1 cellular context compared by ENCODE assay signal in genomic region chr16:15777533-15778203, GRCh38.
TF ChIP-seq lines count a peak whose summit lies in the region.

No MANE protein-coding gene starts in this region.

TF ChIP-seq in HepG2, 621 proteins besides CTCF, POLR2A, EP300 and RAD21 (continued from another document and continues in another):
- TF ChIP-seq ZNF574 (CRISPR knock-in tag; IDR thresholded peaks at IDR 0.05), result peak; percentile 55; the same call in 1 of the 2 replicates
- no peak for TF ChIP-seq ZNF343 (CRISPR knock-in tag; IDR thresholded peaks at IDR 0.05)
- no peak for TF ChIP-seq GATAD1 (CRISPR knock-in tag; IDR thresholded peaks at IDR 0.05)
- no peak for TF ChIP-seq FOXA1 (IDR thresholded peaks at IDR 0.05)
- TF ChIP-seq FOXA1 (CRISPR knock-in tag; IDR thresholded peaks at IDR 0.05), result no peak
- TF ChIP-seq TFDP2 (CRISPR knock-in tag; IDR thresholded peaks at IDR 0.05), result 0 out of 2 replicates have a peak, but pooled peaks have one; percentile 35
- 0 out of 2 replicates have a peak, but pooled peaks have one; percentile 46 for TF ChIP-seq KDM3A (CRISPR knock-in tag; IDR thresholded peaks at IDR 0.05; ENCODE audit: low read depth)
- TF ChIP-seq FOXJ3 (CRISPR knock-in tag; IDR thresholded peaks at IDR 0.05; ENCODE audit: borderline replicate concordance), result no peak
- no peak for TF ChIP-seq TCF7 (IDR thresholded peaks at IDR 0.05; ENCODE audit: low read depth)
- peak; percentile 43; the same call in 1 of the 2 replicates for TF ChIP-seq HOXA3 (CRISPR knock-in tag; IDR thresholded peaks at IDR 0.05)
- TF ChIP-seq DPF2 (CRISPR knock-in tag; IDR thresholded peaks at IDR 0.05; ENCODE audit: borderline replicate concordance, low read depth), result no peak
- no peak for TF ChIP-seq PLRG1 (conservative IDR thresholded peaks at IDR 0.05)
- TF ChIP-seq IKZF5 (CRISPR knock-in tag; IDR thresholded peaks at IDR 0.05), result no peak
- TF ChIP-seq ZNF629 (CRISPR knock-in tag; conservative IDR thresholded peaks at IDR 0.05), result 0 out of 2 replicates have a peak, but pooled peaks have one; percentile 40
- TF ChIP-seq POLR2AphosphoS5 (IDR thresholded peaks at IDR 0.05; ENCODE audit: low read depth, low read length), result no peak
- TF ChIP-seq XRCC5 (optimal IDR thresholded peaks at IDR 0.05; ENCODE audit: low read length), result peak; percentile 45
- no peak for TF ChIP-seq PHF20 (CRISPR knock-in tag; IDR thresholded peaks at IDR 0.05)
- no peak for TF ChIP-seq FOSL1 (CRISPR knock-in tag; IDR thresholded peaks at IDR 0.05; ENCODE audit: borderline replicate concordance)
- TF ChIP-seq ATF5 (CRISPR knock-in tag; IDR thresholded peaks at IDR 0.05; ENCODE audit: low read depth), result 0 out of 2 replicates have a peak, but pooled peaks have one; percentile 56
- no peak for TF ChIP-seq ZSCAN20 (CRISPR knock-in tag; IDR thresholded peaks at IDR 0.05; ENCODE audit: borderline replicate concordance)
- TF ChIP-seq LRRFIP1 (CRISPR knock-in tag; conservative IDR thresholded peaks at IDR 0.05), result no peak
- TF ChIP-seq POGK (CRISPR knock-in tag; conservative IDR thresholded peaks at IDR 0.05), result 0 out of 2 replicates have a peak, but pooled peaks have one; percentile 35
- 0 out of 2 replicates have a peak, but pooled peaks have one; percentile 2 for TF ChIP-seq TBX2 (CRISPR knock-in tag; IDR thresholded peaks at IDR 0.05; ENCODE audit: borderline replicate concordance)
- TF ChIP-seq TGIF2 (CRISPR knock-in tag; IDR thresholded peaks at IDR 0.05), result peak; percentile 77; the same call in 1 of the 2 replicates
- peak; percentile 50 for TF ChIP-seq HNF1B (CRISPR knock-in tag; IDR thresholded peaks at IDR 0.05)
- TF ChIP-seq ZNF780A (CRISPR knock-in tag; IDR thresholded peaks at IDR 0.05), result no peak
- no peak for TF ChIP-seq ZNF790 (CRISPR knock-in tag; IDR thresholded peaks at IDR 0.05; ENCODE audit: borderline replicate concordance)
- TF ChIP-seq ZNF207 (IDR thresholded peaks at IDR 0.05; ENCODE audit: borderline replicate concordance), result no peak
- TF ChIP-seq PCBP2 (optimal IDR thresholded peaks at IDR 0.05; ENCODE audit: low read depth, low read length, poor library complexity, severe bottlenecking), result no peak
- no peak for TF ChIP-seq ZHX1 (CRISPR knock-in tag; IDR thresholded peaks at IDR 0.05; ENCODE audit: low read depth)
- no peak for TF ChIP-seq THAP9 (CRISPR knock-in tag; IDR thresholded peaks at IDR 0.05; ENCODE audit: borderline replicate concordance)
- no peak for TF ChIP-seq E2F5 (CRISPR knock-in tag; conservative IDR thresholded peaks at IDR 0.05)
- TF ChIP-seq GMEB2 (CRISPR knock-in tag; IDR thresholded peaks at IDR 0.05; ENCODE audit: low read depth), result no peak
- no peak for TF ChIP-seq KDM4B (CRISPR knock-in tag; IDR thresholded peaks at IDR 0.05)
- TF ChIP-seq JARID2 (CRISPR knock-in tag; IDR thresholded peaks at IDR 0.05; ENCODE audit: insufficient replicate concordance), result no peak
- peak; percentile 90 for TF ChIP-seq MYC (CRISPR knock-in tag; IDR thresholded peaks at IDR 0.05; ENCODE audit: borderline replicate concordance)
- 0 out of 2 replicates have a peak, but pooled peaks have one; percentile 22 for TF ChIP-seq ZNF501 (CRISPR knock-in tag; IDR thresholded peaks at IDR 0.05)
- no peak for TF ChIP-seq SRSF9 (IDR thresholded peaks at IDR 0.05; ENCODE audit: borderline replicate concordance, insufficient read depth, low read depth, low read length, poor library complexity, severe bottlenecking)
